In genomic region chr20:31870703-31871601, GRCh38 we compare ENCODE assay signal across 10 cellular contexts. TPM values are rescaled to one million over a fixed set of nuclear protein-coding genes. Genes with fewer than 3 reads are reported as not detected.
DNase-seq lines count a peak whose midpoint lies in the region; ATAC-seq, FAIRE-seq and TF ChIP-seq lines count a peak whose summit lies in the region.
"Had no signal": no experiment of that assay in that cellular context is flagged by ENCODE, and none has a peak within 500 bp of the region (broad histone marks: within the 10 kb centered on the region; RNA-seq: fewer than 3 reads in every experiment).

No MANE protein-coding gene starts in this region.

- TF ChIP-seq EP300 in HepG2 (IDR thresholded peaks at IDR 0.05; ENCODE audit: low read depth in 2 of 2, low read length in 2 of 2) = no peak
- TF ChIP-seq EP300 in HepG2 (CRISPR knock-in tag; IDR thresholded peaks at IDR 0.05; ENCODE audit: borderline replicate concordance) = no peak

- CTCF ChIA-PET in HepG2 (lab: Yijun Ruan, JAX; ENCODE audit: low intra/inter-chr PET ratio, low total read pairs) = no interaction called here

- ATAC-seq in activated naive CD8-positive, alpha-beta T cell treated with anti-CD3 and anti-CD28 coated beads, Interleukin-2, amount 10 ng/mL, durations not matched to agents 7 days and 5 days (ENCODE audit: low read depth) = no peak
- ATAC-seq in HepG2 (peak; percentile 9), GM18868 (IDR thresholded peaks at IDR 0.05; ENCODE audit: unreplicated experiment) (no peak)

- TF ChIP-seq CTCF in HepG2 (CRISPR knock-in tag; IDR thresholded peaks at IDR 0.05) = no peak

- H3K4me1 ChIP-seq in HepG2 (ENCODE audit: insufficient read depth, low read length) = peaks cover 20% of the 10 kb centered on the region
- peaks cover 3 to 22% (median 19%) of the 10 kb centered on the region in 5 donors for H3K4me1 ChIP-seq in subcutaneous abdominal adipose tissue (ENCODE audit: control insufficient read depth in 5 of 5, insufficient read depth in 5 of 5, low read length in 5 of 5)

- H3K4me2 ChIP-seq in HepG2 (ENCODE audit: low read depth, low read length) = peak overlapping the region; percentile 99

- no peak for TF ChIP-seq POLR2A in HepG2 (IDR thresholded peaks at IDR 0.05; ENCODE audit: insufficient read depth in 1 of 2, low read depth in 2 of 2, low read length in 2 of 2)

- H3K27ac ChIP-seq in HepG2 (ENCODE audit: extremely low read length, insufficient read depth, low read length) (no peak overlapping the region), subcutaneous abdominal adipose tissue (ENCODE audit: low read depth, low read length) (no peak overlapping the region)
- H3K27ac ChIP-seq: 22Rv1, epithelial cell of prostate had no signal

- H3K79me2 ChIP-seq in HepG2 (ENCODE audit: insufficient read depth, low read length) = no peaks in the 10 kb centered on the region

- DNase-seq in NCI-H1105 treated with DMSO at 0.1 percent for 48 hours (lab: John Stamatoyannopoulos, UW) (peak; percentile 11), NCI-H1105 (lab: John Stamatoyannopoulos, UW) (no peak), HepG2 (ENCODE audit: low spot score) (no peak), NCI-H2107 (lab: John Stamatoyannopoulos, UW) (no peak), NCI-H2081 treated with DMSO at 0.1 percent for 48 hours (lab: John Stamatoyannopoulos, UW) (no peak)
- no peak for DNase-seq in activated naive CD8-positive, alpha-beta T cell treated with anti-CD3 and anti-CD28 coated beads, Interleukin-2, amount 10 ng/mL, durations not matched to agents 7 days and 5 days

- H2AFZ ChIP-seq in HepG2 (ENCODE audit: low read length) = no peak overlapping the region

- H3K36me3 ChIP-seq in HepG2 (replicated peaks in 1 of 2; ENCODE audit: control insufficient read depth in 1 of 2, insufficient read depth in 2 of 2, low read length in 2 of 2) (no peaks in the 10 kb centered on the region), subcutaneous abdominal adipose tissue (ENCODE audit: control insufficient read depth in 5 of 5, insufficient read depth in 5 of 5, low read length in 5 of 5) (no peaks in the 10 kb centered on the region)

- TSS peak; percentile 60 for BruUV-seq in HepG2 (replicated peaks; lab: Mats Ljungman, UMichigan)

- H3K4me3 ChIP-seq in HepG2 (replicated peaks in 1 of 3; ENCODE audit: insufficient read depth in 1 of 3, low read depth in 2 of 3, low read length in 3 of 3) = peak overlapping the region; percentile 56 to 85 (median 57)
- peak overlapping the region; percentile 63 to 82 (median 79) for H3K4me3 ChIP-seq in subcutaneous abdominal adipose tissue (ENCODE audit: low read depth in 1 of 5, low read length in 5 of 5)

- intact Hi-C loops in HepG2 (cut with micrococcal nuclease; ENCODE audit: unreplicated experiment) = no loop called here

- FAIRE-seq in HepG2 (lab: Jason Lieb, UNC) = no peak

- H3K4me1 Mint-ChIP-seq in activated naive CD8-positive, alpha-beta T cell treated with anti-CD3 and anti-CD28 coated beads, Interleukin-2, amount 10 ng/mL, durations not matched to agents 7 days and 5 days = peaks cover 11% of the 10 kb centered on the region

- POLR2A ChIA-PET in activated naive CD8-positive, alpha-beta T cell treated with anti-CD3 and anti-CD28 coated beads, Interleukin-2, amount 10 ng/mL, durations not matched to agents 7 days and 5 days (lab: Charles Lee) = no interaction called here
- POLR2A ChIA-PET in HepG2 (lab: Yijun Ruan, JAX) = interaction anchor here (0.8 to 2.0 kb wide), 3 partner anchors 9 to 81 kb away, joined by 4 to 9 read pairs (median 6); partner anchors contain the start of gene PDRG1

- H3K9me3 Mint-ChIP-seq in activated naive CD8-positive, alpha-beta T cell treated with anti-CD3 and anti-CD28 coated beads, Interleukin-2, amount 10 ng/mL, durations not matched to agents 7 days and 5 days = no peaks in the 10 kb centered on the region

- no peaks in the 10 kb centered on the region for H3K36me3 Mint-ChIP-seq in activated naive CD8-positive, alpha-beta T cell treated with anti-CD3 and anti-CD28 coated beads, Interleukin-2, amount 10 ng/mL, durations not matched to agents 7 days and 5 days

- H3K9me3 ChIP-seq in HepG2 (ENCODE audit: low read length) (no peaks in the 10 kb centered on the region), subcutaneous abdominal adipose tissue (ENCODE audit: control insufficient read depth in 5 of 5, low read length in 5 of 5) (no peaks in the 10 kb centered on the region)

- peaks cover 65% of the 10 kb centered on the region for H3K27me3 Mint-ChIP-seq in activated naive CD8-positive, alpha-beta T cell treated with anti-CD3 and anti-CD28 coated beads, Interleukin-2, amount 10 ng/mL, durations not matched to agents 7 days and 5 days

- H4K20me1 ChIP-seq in HepG2 (ENCODE audit: insufficient read depth, low read length) = no peaks in the 10 kb centered on the region

- no peak overlapping the region for H3K27ac Mint-ChIP-seq in activated naive CD8-positive, alpha-beta T cell treated with anti-CD3 and anti-CD28 coated beads, Interleukin-2, amount 10 ng/mL, durations not matched to agents 7 days and 5 days

- peaks cover 14 to 55% of the 10 kb centered on the region in 2 experiments; a peak in 4 of 5 replicates for H3K27me3 ChIP-seq in HepG2 (ENCODE audit: control insufficient read depth in 1 of 2, insufficient read depth in 2 of 2, low read length in 2 of 2)
- H3K27me3 ChIP-seq in subcutaneous abdominal adipose tissue (ENCODE audit: control insufficient read depth in 5 of 5, insufficient read depth in 4 of 5, low read length in 5 of 5) = peaks cover 0 to 9% (median 0%) of the 10 kb centered on the region in 5 donors

- H3K9ac ChIP-seq in HepG2 (ENCODE audit: insufficient read depth, low read depth, low read length) = peak overlapping the region; percentile 55; the same call in 1 of the 2 replicates
- peak overlapping the region in 4 of 5 donors; percentile 58 to 72 (median 64) for H3K9ac ChIP-seq in subcutaneous abdominal adipose tissue (ENCODE audit: low read length in 5 of 5)

- no peak for TF ChIP-seq RAD21 in HepG2 (CRISPR knock-in tag; IDR thresholded peaks at IDR 0.05)

- in situ Hi-C loops in HepG2 (cut with HindIII; ENCODE audit: extremely low pct_ligation_motif_present, low pct_unique_long_range_greater_than_20kb) = no loop called here

- peak overlapping the region; percentile 70 for H3K4me3 Mint-ChIP-seq in activated naive CD8-positive, alpha-beta T cell treated with anti-CD3 and anti-CD28 coated beads, Interleukin-2, amount 10 ng/mL, durations not matched to agents 7 days and 5 days

- 8% methylated on average over 12 of the region's 25 CpGs for WGBS in HepG2 (ENCODE audit: low lambda C conversion rate)

RNA-seq across cellular contexts. Expression of gene TTLL9, which starts 0.5 kb away (rescaled TPM):
- total RNA-seq in activated naive CD8-positive, alpha-beta T cell treated with anti-CD3 and anti-CD28 coated beads, Interleukin-2, amount 10 ng/mL, durations not matched to agents 7 days and 5 days = not detected
- total RNA-seq in HepG2 (2016; rRNA removed; fragmentation: Illumina TruSeq; extraction: Trizol) = not detected in 2 replicates
- total RNA-seq in HepG2 (2016; cell fraction: cytosol; rRNA removed; fragmentation: Illumina TruSeq; extraction: Trizol; ENCODE audit: low read depth) = not detected in 2 replicates
- total RNA-seq in HepG2 (2016; cell fraction: insoluble cytoplasmic fraction; rRNA removed; fragmentation: Illumina TruSeq; extraction: Trizol) = not detected in 2 replicates
- not detected in 2 replicates for total RNA-seq in HepG2 (2016; cell fraction: membrane; rRNA removed; fragmentation: Illumina TruSeq; extraction: Trizol)
- total RNA-seq in HepG2 (2016; cell fraction: nucleus; rRNA removed; fragmentation: Illumina TruSeq; extraction: Trizol) = not detected in 2 replicates
- polyA plus RNA-seq in HepG2 (2011; rRNA removed) = 0.05 TPM in 1 of 2 replicates, not detected in the other
- polyA plus RNA-seq in HepG2 (2011; cell fraction: cytosol; rRNA removed) = not detected in 2 replicates
- polyA plus RNA-seq in HepG2 (2011; cell fraction: nucleus; rRNA removed) = 0.14 TPM in 1 of 2 replicates, not detected in the other
- polyA plus RNA-seq in HepG2 (2012) = not detected in 2 replicates
- polyA plus RNA-seq in HepG2 (2016; cell fraction: cytosol; fragmentation: Illumina TruSeq; extraction: Trizol; ENCODE audit: low read depth) = not detected in 2 replicates
- polyA plus RNA-seq in HepG2 (2016; cell fraction: insoluble cytoplasmic fraction; fragmentation: Illumina TruSeq; extraction: Trizol; ENCODE audit: low read depth) = not detected in 2 replicates
- not detected in 2 replicates for polyA plus RNA-seq in HepG2 (2016; cell fraction: membrane; fragmentation: Illumina TruSeq; extraction: Trizol; ENCODE audit: low read depth)
- polyA plus RNA-seq in HepG2 (2016; cell fraction: nucleus; fragmentation: Illumina TruSeq; extraction: Trizol; ENCODE audit: insufficient read depth, low read depth) = not detected in 2 replicates
- polyA minus RNA-seq in HepG2 (2011; rRNA and poly(A)+ RNA removed; ENCODE audit: low replicate concordance) = not detected in 2 replicates
- polyA minus RNA-seq in HepG2 (2011; cell fraction: cytosol; rRNA and poly(A)+ RNA removed) = not detected in 2 replicates
- polyA minus RNA-seq in HepG2 (2011; cell fraction: nucleus; rRNA and poly(A)+ RNA removed) = not detected in 2 replicates

RNA-seq across cellular contexts. Expression of gene DUSP15, which starts 0.6 kb away (rescaled TPM):
- not detected for total RNA-seq in activated naive CD8-positive, alpha-beta T cell treated with anti-CD3 and anti-CD28 coated beads, Interleukin-2, amount 10 ng/mL, durations not matched to agents 7 days and 5 days
- total RNA-seq in HepG2 (2016; rRNA removed; fragmentation: Illumina TruSeq; extraction: Trizol) = 0.18 and 0.93 TPM in 2 replicates
- 1.1 TPM in 2 replicates for total RNA-seq in HepG2 (2016; cell fraction: cytosol; rRNA removed; fragmentation: Illumina TruSeq; extraction: Trizol; ENCODE audit: low read depth)
- total RNA-seq in HepG2 (2016; cell fraction: insoluble cytoplasmic fraction; rRNA removed; fragmentation: Illumina TruSeq; extraction: Trizol) = 0.37 and 0.69 TPM in 2 replicates
- 0.93 and 1.2 TPM in 2 replicates for total RNA-seq in HepG2 (2016; cell fraction: membrane; rRNA removed; fragmentation: Illumina TruSeq; extraction: Trizol)
- 0.43 and 1.6 TPM in 2 replicates for total RNA-seq in HepG2 (2016; cell fraction: nucleus; rRNA removed; fragmentation: Illumina TruSeq; extraction: Trizol)
- polyA plus RNA-seq in HepG2 (2011; rRNA removed) = 0.17 and 0.46 TPM in 2 replicates
- 0.60 and 0.79 TPM in 2 replicates for polyA plus RNA-seq in HepG2 (2011; cell fraction: cytosol; rRNA removed)
- 0.95 and 1.2 TPM in 2 replicates for polyA plus RNA-seq in HepG2 (2011; cell fraction: nucleus; rRNA removed)
- 0.50 and 0.83 TPM in 2 replicates for polyA plus RNA-seq in HepG2 (2012)
- polyA plus RNA-seq in HepG2 (2016; cell fraction: cytosol; fragmentation: Illumina TruSeq; extraction: Trizol; ENCODE audit: low read depth) = 0.60 and 1.1 TPM in 2 replicates
- 0.47 and 1.2 TPM in 2 replicates for polyA plus RNA-seq in HepG2 (2016; cell fraction: insoluble cytoplasmic fraction; fragmentation: Illumina TruSeq; extraction: Trizol; ENCODE audit: low read depth)
- 0.72 and 1.1 TPM in 2 replicates for polyA plus RNA-seq in HepG2 (2016; cell fraction: membrane; fragmentation: Illumina TruSeq; extraction: Trizol; ENCODE audit: low read depth)
- 0.88 and 1.7 TPM in 2 replicates for polyA plus RNA-seq in HepG2 (2016; cell fraction: nucleus; fragmentation: Illumina TruSeq; extraction: Trizol; ENCODE audit: insufficient read depth, low read depth)
- 0.56 TPM in 1 of 2 replicates, not detected in the other for polyA minus RNA-seq in HepG2 (2011; rRNA and poly(A)+ RNA removed; ENCODE audit: low replicate concordance)
- not detected in 2 replicates for polyA minus RNA-seq in HepG2 (2011; cell fraction: cytosol; rRNA and poly(A)+ RNA removed)
- 0.87 TPM in 1 of 2 replicates, not detected in the other for polyA minus RNA-seq in HepG2 (2011; cell fraction: nucleus; rRNA and poly(A)+ RNA removed)

RNA-seq across cellular contexts. Expression of gene FOXS1, which starts 25.5 kb away (rescaled TPM):
- total RNA-seq in activated naive CD8-positive, alpha-beta T cell treated with anti-CD3 and anti-CD28 coated beads, Interleukin-2, amount 10 ng/mL, durations not matched to agents 7 days and 5 days = not detected
- not detected in 2 replicates for total RNA-seq in HepG2 (2016; rRNA removed; fragmentation: Illumina TruSeq; extraction: Trizol)
- total RNA-seq in HepG2 (2016; cell fraction: cytosol; rRNA removed; fragmentation: Illumina TruSeq; extraction: Trizol; ENCODE audit: low read depth) = not detected in 2 replicates
- not detected in 2 replicates for total RNA-seq in HepG2 (2016; cell fraction: insoluble cytoplasmic fraction; rRNA removed; fragmentation: Illumina TruSeq; extraction: Trizol)
- not detected in 2 replicates for total RNA-seq in HepG2 (2016; cell fraction: membrane; rRNA removed; fragmentation: Illumina TruSeq; extraction: Trizol)
- total RNA-seq in HepG2 (2016; cell fraction: nucleus; rRNA removed; fragmentation: Illumina TruSeq; extraction: Trizol) = not detected in 2 replicates
- not detected in 2 replicates for polyA plus RNA-seq in HepG2 (2011; rRNA removed)
- not detected in 2 replicates for polyA plus RNA-seq in HepG2 (2011; cell fraction: cytosol; rRNA removed)
- polyA plus RNA-seq in HepG2 (2011; cell fraction: nucleus; rRNA removed) = not detected in 2 replicates
- not detected in 2 replicates for polyA plus RNA-seq in HepG2 (2012)
- not detected in 2 replicates for polyA plus RNA-seq in HepG2 (2016; cell fraction: cytosol; fragmentation: Illumina TruSeq; extraction: Trizol; ENCODE audit: low read depth)
- not detected in 2 replicates for polyA plus RNA-seq in HepG2 (2016; cell fraction: insoluble cytoplasmic fraction; fragmentation: Illumina TruSeq; extraction: Trizol; ENCODE audit: low read depth)
- polyA plus RNA-seq in HepG2 (2016; cell fraction: membrane; fragmentation: Illumina TruSeq; extraction: Trizol; ENCODE audit: low read depth) = not detected in 2 replicates
- polyA plus RNA-seq in HepG2 (2016; cell fraction: nucleus; fragmentation: Illumina TruSeq; extraction: Trizol; ENCODE audit: insufficient read depth, low read depth) = not detected in 2 replicates
- not detected in 2 replicates for polyA minus RNA-seq in HepG2 (2011; rRNA and poly(A)+ RNA removed; ENCODE audit: low replicate concordance)
- not detected in 2 replicates for polyA minus RNA-seq in HepG2 (2011; cell fraction: cytosol; rRNA and poly(A)+ RNA removed)
- polyA minus RNA-seq in HepG2 (2011; cell fraction: nucleus; rRNA and poly(A)+ RNA removed) = not detected in 2 replicates

RNA-seq across cellular contexts. Expression of gene MYLK2, which starts 51.8 kb away (rescaled TPM):
- total RNA-seq in activated naive CD8-positive, alpha-beta T cell treated with anti-CD3 and anti-CD28 coated beads, Interleukin-2, amount 10 ng/mL, durations not matched to agents 7 days and 5 days = under 1 TPM; 0.31 to 0.39 TPM
- 0.27 TPM in 1 of 2 replicates, not detected in the other for total RNA-seq in HepG2 (2016; rRNA removed; fragmentation: Illumina TruSeq; extraction: Trizol)
- 0.09 and 0.10 TPM in 2 replicates for total RNA-seq in HepG2 (2016; cell fraction: cytosol; rRNA removed; fragmentation: Illumina TruSeq; extraction: Trizol; ENCODE audit: low read depth)
- 0.17 TPM in 1 of 2 replicates, not detected in the other for total RNA-seq in HepG2 (2016; cell fraction: insoluble cytoplasmic fraction; rRNA removed; fragmentation: Illumina TruSeq; extraction: Trizol)
- 0.06 and 0.10 TPM in 2 replicates for total RNA-seq in HepG2 (2016; cell fraction: membrane; rRNA removed; fragmentation: Illumina TruSeq; extraction: Trizol)
- total RNA-seq in HepG2 (2016; cell fraction: nucleus; rRNA removed; fragmentation: Illumina TruSeq; extraction: Trizol) = 0.50 TPM in 1 of 2 replicates, not detected in the other
- 0.04 TPM in 1 of 2 replicates, not detected in the other for polyA plus RNA-seq in HepG2 (2011; rRNA removed)
- 0.03 TPM in 1 of 2 replicates, not detected in the other for polyA plus RNA-seq in HepG2 (2011; cell fraction: cytosol; rRNA removed)
- 0.05 and 0.32 TPM in 2 replicates for polyA plus RNA-seq in HepG2 (2011; cell fraction: nucleus; rRNA removed)
- polyA plus RNA-seq in HepG2 (2012) = not detected in 2 replicates
- polyA plus RNA-seq in HepG2 (2016; cell fraction: cytosol; fragmentation: Illumina TruSeq; extraction: Trizol; ENCODE audit: low read depth) = 0.10 TPM in 1 of 2 replicates, not detected in the other
- 0.21 TPM in 1 of 2 replicates, not detected in the other for polyA plus RNA-seq in HepG2 (2016; cell fraction: insoluble cytoplasmic fraction; fragmentation: Illumina TruSeq; extraction: Trizol; ENCODE audit: low read depth)
- polyA plus RNA-seq in HepG2 (2016; cell fraction: membrane; fragmentation: Illumina TruSeq; extraction: Trizol; ENCODE audit: low read depth) = 0.22 TPM in 1 of 2 replicates, not detected in the other
- 0.52 and 0.59 TPM in 2 replicates for polyA plus RNA-seq in HepG2 (2016; cell fraction: nucleus; fragmentation: Illumina TruSeq; extraction: Trizol; ENCODE audit: insufficient read depth, low read depth)
- 0.18 and 0.28 TPM in 2 replicates for polyA minus RNA-seq in HepG2 (2011; rRNA and poly(A)+ RNA removed; ENCODE audit: low replicate concordance)
- polyA minus RNA-seq in HepG2 (2011; cell fraction: cytosol; rRNA and poly(A)+ RNA removed) = not detected in 2 replicates
- polyA minus RNA-seq in HepG2 (2011; cell fraction: nucleus; rRNA and poly(A)+ RNA removed) = 0.25 and 0.39 TPM in 2 replicates
